In genomic region chr14:61456720-61457119, GRCh38 we compare ENCODE assay signal across 8 cellular contexts.
DNase-seq lines count a peak whose midpoint lies in the region; ATAC-seq, FAIRE-seq and TF ChIP-seq lines count a peak whose summit lies in the region.

No MANE protein-coding gene starts in this region.

- H3K4me1 ChIP-seq in A673 (ENCODE audit: insufficient read depth, low read length, poor library complexity, severe bottlenecking) (peaks cover 7% of the 10 kb centered on the region), HepG2 (ENCODE audit: insufficient read depth, low read length) (peaks cover 8% of the 10 kb centered on the region)

- ATAC-seq in GM18511 (IDR thresholded peaks at IDR 0.05; ENCODE audit: unreplicated experiment) (peak; percentile 80), HG03135 (IDR thresholded peaks at IDR 0.05; ENCODE audit: unreplicated experiment) (peak; percentile 81), HepG2 (peak; percentile 92)

- no peak for TF ChIP-seq POLR2A in HepG2 (IDR thresholded peaks at IDR 0.05; ENCODE audit: insufficient read depth in 1 of 2, low read depth in 2 of 2, low read length in 2 of 2)

- H3K27me3 ChIP-seq in A673 (replicated peaks; ENCODE audit: insufficient read depth, low read depth, low read length, poor library complexity) (no peaks in the 10 kb centered on the region), HepG2 (ENCODE audit: control insufficient read depth in 1 of 2, insufficient read depth in 2 of 2, low read length in 2 of 2) (no peaks in the 10 kb centered on the region; a peak in 2 of 5 replicates)

- H3K9me3 ChIP-seq in A673 (ENCODE audit: low read depth, low read length, poor library complexity, severe bottlenecking) (no peaks in the 10 kb centered on the region), HepG2 (ENCODE audit: low read length) (no peaks in the 10 kb centered on the region)

- CTCF ChIA-PET in A673 (lab: Charles Lee) = no interaction called here
- CTCF ChIA-PET in HepG2 (lab: Yijun Ruan, JAX; ENCODE audit: low intra/inter-chr PET ratio, low total read pairs) = interaction anchor here (0.8 to 3.4 kb wide), 5 partner anchors 160 to 670 kb away, joined by 3 to 62 read pairs (median 6); no protein-coding TSS in a partner anchor

- no peak overlapping the region for H3K9ac ChIP-seq in HepG2 (ENCODE audit: insufficient read depth, low read depth, low read length)

- TF ChIP-seq CTCF in A673 (conservative IDR thresholded peaks at IDR 0.05; ENCODE audit: low read depth, low read length) (peak; percentile 93), HepG2 (CRISPR knock-in tag; IDR thresholded peaks at IDR 0.05) (peak; percentile 86)

- FAIRE-seq in HepG2 (lab: Jason Lieb, UNC) = peak; percentile 90

- intact Hi-C loops in A673 (cut with micrococcal nuclease; ENCODE audit: unreplicated experiment) = loop anchor here (5.0 kb wide), 2 partner anchors 139 to 159 kb away; no protein-coding TSS in a partner anchor
- intact Hi-C loops in HepG2 (cut with micrococcal nuclease; ENCODE audit: unreplicated experiment) = loop anchor here (1.0 kb wide), 2 partner anchors 381 to 671 kb away; no protein-coding TSS in a partner anchor

- peak; percentile 83 for TF ChIP-seq RAD21 in HepG2 (CRISPR knock-in tag; IDR thresholded peaks at IDR 0.05)

- peak; percentile 88 for DNase-seq in A673 (ENCODE audit: low spot score)
- peak; percentile 77 for DNase-seq in NCI-H460 (ENCODE audit: extremely low read depth, low read depth)
- peak; percentile 73 for DNase-seq in activated CD4-positive, alpha-beta T cell treated with anti-CD3 and anti-CD28 coated beads for 1 hour
- DNase-seq in cerebellar cortex (ENCODE audit: low spot score) = peak; percentile 84
- DNase-seq in HepG2 (ENCODE audit: low spot score) = peak; percentile 60
- DNase-seq in stimulated activated CD8-positive, alpha-beta memory T cell treated with anti-CD3 and anti-CD28 coated beads, Interleukin-12 subunit alpha, Interleukin-12 subunit beta, amount 100 ng/mL, for 24 hours (ENCODE audit: extremely low read depth) = peak; percentile 59

- H3K4me2 ChIP-seq in HepG2 (ENCODE audit: low read depth, low read length) = no peak overlapping the region

- H3K4me3 ChIP-seq in A673 (ENCODE audit: low read depth, low read length, poor library complexity, severe bottlenecking) (no peak overlapping the region), HepG2 (replicated peaks in 1 of 3; ENCODE audit: insufficient read depth in 1 of 3, low read depth in 2 of 3, low read length in 3 of 3) (no peak overlapping the region)

- no peaks in the 10 kb centered on the region for H4K20me1 ChIP-seq in HepG2 (ENCODE audit: insufficient read depth, low read length)

- TF ChIP-seq EP300 in HepG2 (IDR thresholded peaks at IDR 0.05; ENCODE audit: low read depth in 2 of 2, low read length in 2 of 2) = no peak
- TF ChIP-seq EP300 in HepG2 (CRISPR knock-in tag; IDR thresholded peaks at IDR 0.05; ENCODE audit: borderline replicate concordance) = no peak

- no peaks in the 10 kb centered on the region for H3K79me2 ChIP-seq in HepG2 (ENCODE audit: insufficient read depth, low read length)

- POLR2A ChIA-PET in A673 (lab: Charles Lee; ENCODE audit: low non-redundant PET) = no interaction called here
- POLR2A ChIA-PET in HepG2 (lab: Yijun Ruan, JAX) = no interaction called here

- no peak overlapping the region for H3K27ac ChIP-seq in A673 (ENCODE audit: low read depth, low read length, poor library complexity, severe bottlenecking)
- H3K27ac ChIP-seq in HepG2 (ENCODE audit: extremely low read length, insufficient read depth, low read length) = no peak overlapping the region

- in situ Hi-C loops in HepG2 (cut with HindIII; ENCODE audit: extremely low pct_ligation_motif_present, low pct_unique_long_range_greater_than_20kb) = loop anchor here (5.0 to 10.0 kb wide), 2 partner anchors 381 to 668 kb away; no protein-coding TSS in a partner anchor

- BruUV-seq in A673 (replicated peaks; lab: Mats Ljungman, UMichigan) (no TSS peak), HepG2 (replicated peaks; lab: Mats Ljungman, UMichigan) (no TSS peak)

- WGBS in HepG2 (ENCODE audit: low lambda C conversion rate) = 31% methylated on average over 12 of the region's 12 CpGs

- H3K36me3 ChIP-seq in A673 (ENCODE audit: insufficient read depth, low read length, poor library complexity, severe bottlenecking) = no peaks in the 10 kb centered on the region
- no peaks in the 10 kb centered on the region for H3K36me3 ChIP-seq in HepG2 (replicated peaks in 1 of 2; ENCODE audit: control insufficient read depth in 1 of 2, insufficient read depth in 2 of 2, low read length in 2 of 2)

- H2AFZ ChIP-seq in HepG2 (ENCODE audit: low read length) = no peak overlapping the region

TF ChIP-seq in HepG2, 621 proteins besides CTCF, POLR2A, EP300 and RAD21 (continues in another document):
- TF ChIP-seq ZNF83 (CRISPR knock-in tag; IDR thresholded peaks at IDR 0.05; ENCODE audit: borderline replicate concordance) = no peak
- TF ChIP-seq ZNF576 (CRISPR knock-in tag; IDR thresholded peaks at IDR 0.05) = no peak
- TF ChIP-seq SETDB1 (CRISPR knock-in tag; IDR thresholded peaks at IDR 0.05; ENCODE audit: borderline replicate concordance) = no peak
- TF ChIP-seq, protein P1, sequence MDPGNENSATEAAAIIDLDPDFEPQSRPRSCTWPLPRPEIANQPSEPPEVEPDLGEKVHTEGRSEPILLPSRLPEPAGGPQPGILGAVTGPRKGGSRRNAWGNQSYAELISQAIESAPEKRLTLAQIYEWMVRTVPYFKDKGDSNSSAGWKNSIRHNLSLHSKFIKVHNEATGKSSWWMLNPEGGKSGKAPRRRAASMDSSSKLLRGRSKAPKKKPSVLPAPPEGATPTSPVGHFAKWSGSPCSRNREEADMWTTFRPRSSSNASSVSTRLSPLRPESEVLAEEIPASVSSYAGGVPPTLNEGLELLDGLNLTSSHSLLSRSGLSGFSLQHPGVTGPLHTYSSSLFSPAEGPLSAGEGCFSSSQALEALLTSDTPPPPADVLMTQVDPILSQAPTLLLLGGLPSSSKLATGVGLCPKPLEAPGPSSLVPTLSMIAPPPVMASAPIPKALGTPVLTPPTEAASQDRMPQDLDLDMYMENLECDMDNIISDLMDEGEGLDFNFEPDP (CRISPR knock-in tag; conservative IDR thresholded peaks at IDR 0.05) = 0 out of 2 replicates have a peak, but pooled peaks have one; percentile 28
- no peak for TF ChIP-seq ZNF512 (CRISPR knock-in tag; IDR thresholded peaks at IDR 0.05)
- no peak for TF ChIP-seq PRPF4 (IDR thresholded peaks at IDR 0.05; ENCODE audit: low read depth, low read length, poor library complexity, severe bottlenecking)
- no peak for TF ChIP-seq RERE (CRISPR knock-in tag; IDR thresholded peaks at IDR 0.05; ENCODE audit: low read depth)
- TF ChIP-seq STAG1 (CRISPR knock-in tag; IDR thresholded peaks at IDR 0.05) = peak; percentile 96
- no peak for TF ChIP-seq MIXL1 (CRISPR knock-in tag; IDR thresholded peaks at IDR 0.05)
